13 cellular contexts compared by ENCODE assay signal in the genomic region with DNA sequence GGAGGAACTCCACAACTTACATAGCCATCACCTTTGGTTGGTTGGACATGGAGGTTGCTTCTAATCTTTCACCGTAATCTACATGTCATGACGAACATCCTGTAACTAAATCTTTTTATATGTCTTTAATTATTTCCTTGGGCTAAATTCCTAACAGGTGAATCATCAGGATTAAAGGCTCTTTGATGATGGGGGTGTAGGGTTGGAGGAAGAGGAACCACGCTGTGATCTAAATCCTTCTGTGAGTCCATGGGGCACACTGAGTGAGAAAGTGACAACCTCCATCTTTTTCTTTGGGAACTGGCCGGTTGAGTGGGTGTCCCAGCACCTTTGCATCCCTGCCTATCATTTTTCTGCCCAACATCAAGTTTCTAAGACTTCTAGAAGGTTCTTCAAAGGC. TPM values are rescaled to one million over a fixed set of nuclear protein-coding genes. Genes with fewer than 3 reads are reported as not detected.
DNase-seq lines count a peak whose midpoint lies in the region; ATAC-seq, FAIRE-seq and TF ChIP-seq lines count a peak whose summit lies in the region.
"Had no signal": no experiment of that assay in that cellular context is flagged by ENCODE, and none has a peak within 500 bp of the region (broad histone marks: within the 10 kb centered on the region; RNA-seq: fewer than 3 reads in every experiment).

No MANE protein-coding gene starts in this region.

- FAIRE-seq in bronchial epithelial cell (lab: Jason Lieb, UNC): no peak

- DNase-seq in AG04450 (ENCODE audit: low read depth, low spot score) (no peak), LHCN-M2 (ENCODE audit: low read depth) (peak; percentile 83), bronchial epithelial cell (ENCODE audit: low read depth) (peak; percentile 91), left colon (no peak), amniotic stem cell (lab: John Stamatoyannopoulos, UW) (no peak)
- no peak for DNase-seq in activated CD8-positive, alpha-beta T cell treated with anti-CD3 and anti-CD28 coated beads for 36 hours
- DNase-seq: activated naive CD8-positive, alpha-beta T cell treated with anti-CD3 and anti-CD28 coated beads, Interleukin-2, amount 50 U/mL, for 24 hours; NCI-H187; upper lobe of right lung had no signal

- peaks cover 6% of the 10 kb centered on the region for H3K4me1 Mint-ChIP-seq in activated CD8-positive, alpha-beta T cell treated with anti-CD3 and anti-CD28 coated beads for 36 hours (ENCODE audit: low read depth)

- H3K9me3 ChIP-seq in AG04450 (ENCODE audit: control insufficient read depth, insufficient read depth, low read length): no peaks in the 10 kb centered on the region
- H3K9me3 ChIP-seq: upper lobe of right lung had no signal

- intact Hi-C loops in left colon (cut with DNase I, micrococcal nuclease): no loop called here
- intact Hi-C loops in activated CD8-positive, alpha-beta T cell treated with anti-CD3 and anti-CD28 coated beads for 36 hours (cut with micrococcal nuclease): no loop called here

- no peak overlapping the region for H3K4me3 Mint-ChIP-seq in activated CD8-positive, alpha-beta T cell treated with anti-CD3 and anti-CD28 coated beads for 36 hours
- H3K4me3 Mint-ChIP-seq: activated naive CD8-positive, alpha-beta T cell treated with anti-CD3 and anti-CD28 coated beads, Interleukin-2, amount 50 U/mL, for 24 hours; B cell had no signal

- CTCF ChIA-PET in AG04450 (lab: Charles Lee): interaction anchor here (0.6 kb wide), 1 partner anchor 18 kb away, joined by 4 read pairs; no protein-coding TSS in a partner anchor
- CTCF ChIA-PET in activated CD8-positive, alpha-beta T cell treated with anti-CD3 and anti-CD28 coated beads for 36 hours (lab: Charles Lee): no interaction called here

- H3K36me3 ChIP-seq in bronchial epithelial cell (ENCODE audit: control insufficient read depth, insufficient read depth, low read length): no peaks in the 10 kb centered on the region
- H3K36me3 ChIP-seq: upper lobe of right lung had no signal

- H3K27me3 ChIP-seq in AG04450 (ENCODE audit: control insufficient read depth, insufficient read depth, low read length) (no peaks in the 10 kb centered on the region), bronchial epithelial cell (ENCODE audit: control insufficient read depth, insufficient read depth, low read length) (no peaks in the 10 kb centered on the region)
- H3K27me3 ChIP-seq: upper lobe of right lung had no signal

- H3K4me3 ChIP-seq in AG04450 (ENCODE audit: low read depth, low read length) (no peak overlapping the region), bronchial epithelial cell (ENCODE audit: low read depth, low read length) (no peak overlapping the region)
- H3K4me3 ChIP-seq: upper lobe of right lung had no signal

- no peaks in the 10 kb centered on the region for H3K36me3 Mint-ChIP-seq in activated CD8-positive, alpha-beta T cell treated with anti-CD3 and anti-CD28 coated beads for 36 hours (ENCODE audit: low read depth)

- peak; percentile 26 for ATAC-seq in left colon
- no peak for ATAC-seq in GM21367 (IDR thresholded peaks at IDR 0.05; ENCODE audit: unreplicated experiment)
- ATAC-seq in activated CD8-positive, alpha-beta T cell treated with anti-CD3 and anti-CD28 coated beads for 36 hours: no peak
- ATAC-seq in HG03280 (IDR thresholded peaks at IDR 0.05; ENCODE audit: unreplicated experiment): no peak
- ATAC-seq: activated naive CD8-positive, alpha-beta T cell treated with anti-CD3 and anti-CD28 coated beads, Interleukin-2, amount 50 U/mL, for 24 hours; sciatic nerve; upper lobe of right lung had no signal

- peaks cover 2% of the 10 kb centered on the region for H3K27me3 Mint-ChIP-seq in activated CD8-positive, alpha-beta T cell treated with anti-CD3 and anti-CD28 coated beads for 36 hours

- H3K9me3 Mint-ChIP-seq in activated CD8-positive, alpha-beta T cell treated with anti-CD3 and anti-CD28 coated beads for 36 hours: no peaks in the 10 kb centered on the region
- H3K9me3 Mint-ChIP-seq: activated naive CD8-positive, alpha-beta T cell treated with anti-CD3 and anti-CD28 coated beads, Interleukin-2, amount 50 U/mL, for 24 hours had no signal

- TF ChIP-seq CTCF in AG04450 (IDR thresholded peaks at IDR 0.05; ENCODE audit: low read depth, low read length): no peak
- TF ChIP-seq CTCF in bronchial epithelial cell (IDR thresholded peaks at IDR 0.05; ENCODE audit: insufficient read depth, low read length, severe bottlenecking): no peak
- no peak for TF ChIP-seq CTCF in activated CD8-positive, alpha-beta T cell treated with anti-CD3 and anti-CD28 coated beads for 36 hours (IDR thresholded peaks at IDR 0.05)

- POLR2A ChIA-PET in AG04450 (lab: Yijun Ruan, JAX): no interaction called here
- POLR2A ChIA-PET in activated CD8-positive, alpha-beta T cell treated with anti-CD3 and anti-CD28 coated beads for 36 hours (lab: Charles Lee): no interaction called here

- no peak overlapping the region for H3K27ac Mint-ChIP-seq in activated CD8-positive, alpha-beta T cell treated with anti-CD3 and anti-CD28 coated beads for 36 hours
- H3K27ac Mint-ChIP-seq: activated naive CD8-positive, alpha-beta T cell treated with anti-CD3 and anti-CD28 coated beads, Interleukin-2, amount 50 U/mL, for 24 hours; B cell had no signal

- peak overlapping the region; percentile 47 for H3K27ac ChIP-seq in AG04450 (ENCODE audit: low read depth, low read length)
- H3K27ac ChIP-seq: upper lobe of right lung had no signal

RNA-seq across cellular contexts. Expression of a gene that starts 31.1 kb away (rescaled TPM):
- polyA plus RNA-seq in AG04450 (2011; rRNA removed): 3.1 and 3.8 TPM in 2 replicates
- polyA minus RNA-seq in AG04450 (2011; rRNA and poly(A)+ RNA removed): 1.2 and 3.0 TPM in 2 replicates
- total RNA-seq in LHCN-M2 (2014; rRNA removed) (0.52 TPM in 1 of 2 replicates, not detected in the other), bronchial epithelial cell (0.79 and 1.8 TPM in 2 replicates), left colon (1 to 10 TPM; 1.9 to 2.6 TPM)
- polyA plus RNA-seq in LHCN-M2 (2012): 3.5 TPM
- 1 to 10 TPM; 1.9 to 3.1 TPM for total RNA-seq in activated CD8-positive, alpha-beta T cell treated with anti-CD3 and anti-CD28 coated beads for 36 hours
- total RNA-seq: upper lobe of right lung had no signal

Comparison
In these comparisons a context has a peak if more than half of its experiments do, and no peak if none do; other contexts are left out.
1. DNase-seq: peak in LHCN-M2 (single experiment) and bronchial epithelial cell (single experiment); none in AG04450 (single experiment), left colon (0 of 2), activated CD8-positive, alpha-beta T cell treated with anti-CD3 and anti-CD28 coated beads for 36 hours (single experiment) and amniotic stem cell (single experiment).